In the genomic region with DNA sequence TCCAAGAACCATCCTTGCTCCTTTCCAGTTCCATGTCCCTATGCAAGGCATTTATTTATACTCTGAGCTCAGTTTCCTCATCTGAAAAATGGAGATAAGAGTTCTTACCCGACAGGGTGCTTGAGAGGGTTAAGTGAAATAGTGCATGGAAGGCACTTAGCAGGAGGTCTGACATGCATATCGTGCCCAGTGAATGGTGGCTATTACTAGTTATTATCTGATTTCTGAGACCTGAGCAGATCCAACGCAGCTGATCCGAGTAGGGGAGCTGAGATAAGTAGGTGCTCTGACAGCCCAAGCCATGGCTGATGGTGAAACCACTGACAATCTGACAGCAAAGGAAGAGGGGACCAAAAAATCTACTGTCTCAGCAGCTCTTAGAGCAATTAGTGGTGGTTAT, we compare ENCODE assay signal across 16 cellular contexts. TPM values are rescaled to one million over a fixed set of nuclear protein-coding genes. Genes with fewer than 3 reads are reported as not detected.
DNase-seq lines count a peak whose midpoint lies in the region; ATAC-seq and TF ChIP-seq lines count a peak whose summit lies in the region.
"Had no signal": no experiment of that assay in that cellular context is flagged by ENCODE, and none has a peak within 500 bp of the region (broad histone marks: within the 10 kb centered on the region; RNA-seq: fewer than 3 reads in every experiment).

No MANE protein-coding gene starts in this region.

- H3K27me3 ChIP-seq in SK-N-SH (ENCODE audit: insufficient read depth) (no peaks in the 10 kb centered on the region), stomach smooth muscle (ENCODE audit: control insufficient read depth in 1 of 2, insufficient read depth in 2 of 2, low read length in 2 of 2) (no peaks in the 10 kb centered on the region)

- peaks cover 96% of the 10 kb centered on the region for H3K79me2 ChIP-seq in SK-N-SH (ENCODE audit: insufficient read depth)

- CTCF ChIA-PET in SK-N-SH (lab: Yijun Ruan, JAX) = interaction anchor here (1.1 to 8.2 kb wide), 13 partner anchors 8 to 178 kb away, joined by 3 to 92 read pairs (median 5); no protein-coding TSS in a partner anchor

- peaks cover 91% of the 10 kb centered on the region for H4K20me1 ChIP-seq in SK-N-SH (ENCODE audit: insufficient read depth)

- TF ChIP-seq CTCF in SK-N-SH (IDR thresholded peaks at IDR 0.05) (no peak), coronary artery (IDR thresholded peaks at IDR 0.05) (no peak)

- H3K9ac ChIP-seq in SK-N-SH (no peak overlapping the region), stomach smooth muscle (ENCODE audit: low read length in 2 of 2) (no peak overlapping the region)

- H3K27ac ChIP-seq in SK-N-SH (ENCODE audit: low read depth in 2 of 2, low read length in 1 of 2) = peak overlapping the region; percentile 32 to 85; a peak in 3 of 4 replicates
- peak overlapping the region; percentile 86 to 95 for H3K27ac ChIP-seq in coronary artery
- peak overlapping the region; percentile 67 for H3K27ac ChIP-seq in stomach smooth muscle (ENCODE audit: low read length)
- H3K27ac ChIP-seq: HL-60 had no signal

- POLR2A ChIA-PET in SK-N-SH (lab: Yijun Ruan, JAX) = interaction anchor here (1.7 to 3.8 kb wide), 6 partner anchors 10 to 178 kb away, joined by 5 to 26 read pairs (median 12); partner anchors contain the start of gene NAV2

- H3K4me2 ChIP-seq in SK-N-SH = no peak overlapping the region

- no peak overlapping the region for H2AFZ ChIP-seq in SK-N-SH (ENCODE audit: low read depth)

- ATAC-seq in SK-N-SH treated with all-trans-retinoic acid at 6 μM for 48 hours (no peak), HG03159 (IDR thresholded peaks at IDR 0.05; ENCODE audit: unreplicated experiment) (no peak)

- TF ChIP-seq RAD21 in SK-N-SH (IDR thresholded peaks at IDR 0.05; ENCODE audit: low read length) = no peak

- no peak overlapping the region for H3K4me3 ChIP-seq in SK-N-SH (ENCODE audit: low read depth in 2 of 2, low read length in 1 of 2)
- no peak overlapping the region for H3K4me3 ChIP-seq in coronary artery
- no peak overlapping the region for H3K4me3 ChIP-seq in stomach smooth muscle (ENCODE audit: low read length in 2 of 2)

- 68% methylated on average over 4 of the region's 4 CpGs for WGBS in SK-N-SH (ENCODE audit: low lambda C conversion rate)

- no peaks in the 10 kb centered on the region for H3K36me3 ChIP-seq in SK-N-SH (replicated peaks in 1 of 2; ENCODE audit: control insufficient read depth in 1 of 2, insufficient read depth in 2 of 2, low read length in 1 of 2)
- no peaks in the 10 kb centered on the region for H3K36me3 ChIP-seq in stomach smooth muscle (ENCODE audit: control insufficient read depth in 2 of 2, insufficient read depth in 2 of 2, low read length in 2 of 2)

- H3K4me1 ChIP-seq in SK-N-SH (ENCODE audit: control insufficient read depth in 1 of 2, insufficient read depth in 2 of 2, low read depth in 1 of 2, low read length in 1 of 2) = peaks cover 30 to 86% of the 10 kb centered on the region in 2 experiments
- H3K4me1 ChIP-seq in stomach smooth muscle (ENCODE audit: control insufficient read depth, insufficient read depth, low read length) = peaks cover 65% of the 10 kb centered on the region

- peaks cover 27% of the 10 kb centered on the region for H3F3A ChIP-seq in SK-N-SH (replicated peaks; ENCODE audit: insufficient read depth)

- no peak for TF ChIP-seq EP300 in SK-N-SH (IDR thresholded peaks at IDR 0.05; ENCODE audit: borderline replicate concordance in 1 of 2, low read depth in 1 of 2, low read length in 1 of 2)

- no peaks in the 10 kb centered on the region for H3K9me3 ChIP-seq in SK-N-SH
- H3K9me3 ChIP-seq in stomach smooth muscle (ENCODE audit: control insufficient read depth in 2 of 2, low read length in 2 of 2) = no peaks in the 10 kb centered on the region

- no peaks in the 10 kb centered on the region for H3K9me2 ChIP-seq in SK-N-SH

- no peak for DNase-seq in SK-N-SH
- peak; percentile 46 for DNase-seq in coronary artery (ENCODE audit: low spot score)
- DNase-seq in HUDEP-2 (lab: John Stamatoyannopoulos, UW; ENCODE audit: unreplicated experiment in 76 of 76) = no peak
- no peak for DNase-seq in NAMALWA (ENCODE audit: low spot score)
- DNase-seq: Calu3; CD4-positive, alpha-beta T cell; DMS153; DMS79 treated with DMSO at 0.1 percent for 48 hours; EL; GOT3; H9; KBM-7 had no signal

TF ChIP-seq in SK-N-SH, 30 proteins besides CTCF, POLR2A, EP300 and RAD21 (continues in another document):
- no peak for TF ChIP-seq YY1 (IDR thresholded peaks at IDR 0.05; ENCODE audit: low read depth)
- TF ChIP-seq RXRA (IDR thresholded peaks at IDR 0.05; ENCODE audit: borderline replicate concordance, low read depth) = no peak
- TF ChIP-seq NFIC (IDR thresholded peaks at IDR 0.05; ENCODE audit: borderline replicate concordance) = no peak
- 0 out of 2 replicates have a peak, but pooled peaks have one; percentile 4 for TF ChIP-seq MXI1 (IDR thresholded peaks at IDR 0.05; ENCODE audit: low read depth, low read length)
- no peak for TF ChIP-seq ZBTB33 (IDR thresholded peaks at IDR 0.05; ENCODE audit: borderline replicate concordance, low read depth)
- no peak for TF ChIP-seq NRF1 (IDR thresholded peaks at IDR 0.05; ENCODE audit: low read depth, low read length)
- TF ChIP-seq FOXJ3 (CRISPR knock-in tag; IDR thresholded peaks at IDR 0.05) = no peak
- TF ChIP-seq SMC3 (IDR thresholded peaks at IDR 0.05; ENCODE audit: low read depth, low read length) = no peak
- TF ChIP-seq TEAD4 (IDR thresholded peaks at IDR 0.05; ENCODE audit: borderline replicate concordance, insufficient read depth) = no peak
- TF ChIP-seq, protein P1, sequence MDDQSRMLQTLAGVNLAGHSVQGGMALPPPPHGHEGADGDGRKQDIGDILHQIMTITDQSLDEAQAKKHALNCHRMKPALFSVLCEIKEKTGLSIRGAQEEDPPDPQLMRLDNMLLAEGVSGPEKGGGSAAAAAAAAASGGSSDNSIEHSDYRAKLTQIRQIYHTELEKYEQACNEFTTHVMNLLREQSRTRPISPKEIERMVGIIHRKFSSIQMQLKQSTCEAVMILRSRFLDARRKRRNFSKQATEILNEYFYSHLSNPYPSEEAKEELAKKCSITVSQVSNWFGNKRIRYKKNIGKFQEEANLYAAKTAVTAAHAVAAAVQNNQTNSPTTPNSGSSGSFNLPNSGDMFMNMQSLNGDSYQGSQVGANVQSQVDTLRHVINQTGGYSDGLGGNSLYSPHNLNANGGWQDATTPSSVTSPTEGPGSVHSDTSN (IDR thresholded peaks at IDR 0.05) = no peak

TF ChIP-seq in SK-N-SH treated with all-trans-retinoic acid at 6 μM for 48 hours, 23 proteins besides CTCF, POLR2A, EP300 and RAD21:
- TF ChIP-seq ZNF8 (CRISPR knock-in tag; IDR thresholded peaks at IDR 0.05) (no peak), ZC3H10 (CRISPR knock-in tag; IDR thresholded peaks at IDR 0.05) (no peak), ESRRG (CRISPR knock-in tag; IDR thresholded peaks at IDR 0.05) (no peak), TCF4 (CRISPR knock-in tag; IDR thresholded peaks at IDR 0.05; ENCODE audit: borderline replicate concordance) (no peak)

RNA-seq across cellular contexts. Expression of gene NAV2, which starts 24.9 kb away (rescaled TPM):
- polyA plus RNA-seq in SK-N-SH (2012; rRNA removed) = 19.0 and 26.2 TPM in 2 replicates
- polyA plus RNA-seq in SK-N-SH (2012; cell fraction: cytosol; rRNA removed) = 12.8 and 16.1 TPM in 2 replicates
- polyA plus RNA-seq in SK-N-SH (2012; cell fraction: nucleus; rRNA removed) = 106 and 129 TPM in 2 replicates
